21 cellular contexts compared by ENCODE assay signal in genomic region chr17:10156082-10156445, GRCh38. TPM values are rescaled to one million over a fixed set of nuclear protein-coding genes. Genes with fewer than 3 reads are reported as not detected.
A peak's percentile ranks its signal among the peaks of the same experiment; 100 is the strongest.
DNase-seq lines count a peak whose midpoint lies in the region; ATAC-seq, FAIRE-seq and TF ChIP-seq lines count a peak whose summit lies in the region.
"Had no signal": no experiment of that assay in that cellular context is flagged by ENCODE, and none has a peak within 500 bp of the region (broad histone marks: within the 10 kb centered on the region; RNA-seq: fewer than 3 reads in every experiment).

No MANE protein-coding gene starts in this region.

- no peak overlapping the region for H3K9ac ChIP-seq in skeletal muscle tissue (ENCODE audit: low read depth in 1 of 3, low read length in 3 of 3)
- H3K9ac ChIP-seq: parathyroid adenoma had no signal

- H3K36me3 ChIP-seq in heart left ventricle (no peaks in the 10 kb centered on the region), left lung (no peaks in the 10 kb centered on the region), skeletal muscle tissue (ENCODE audit: control insufficient read depth in 3 of 3, insufficient read depth in 3 of 3, low read length in 3 of 3) (no peaks in the 10 kb centered on the region), upper lobe of left lung (no peaks in the 10 kb centered on the region)
- H3K36me3 ChIP-seq: ascending aorta, BE2C, right lobe of liver had no signal

- DNase-seq in heart left ventricle (no peak), Right ventricle myocardium inferior (ENCODE audit: missing footprints) (no peak), left lung (no peak), upper lobe of left lung (no peak), GM19239 (ENCODE audit: insufficient read length, low spot score) (no peak)
- DNase-seq: activated CD4-positive, alpha-beta T cell treated with anti-CD3 and anti-CD28 coated beads for 4 hours; BE2C; EL; endodermal cell; NCI-H1417 treated with DMSO at 0.1 percent for 48 hours; NCI-H524 treated with DMSO at 0.1 percent for 48 hours; right lobe of liver; stimulated activated naive CD4-positive, alpha-beta T cell treated with Interleukin-2 at 50 U/mL for 16 hours had no signal

- TF ChIP-seq POLR2A in heart left ventricle (IDR thresholded peaks at IDR 0.05) (no peak), upper lobe of left lung (IDR thresholded peaks at IDR 0.05) (no peak)

- intact Hi-C loops in heart left ventricle (cut with DNase I) (no loop called here), Right ventricle myocardium inferior (cut with DNase I) (no loop called here), left lung (cut with DNase I) (no loop called here)

- H3K9me3 ChIP-seq in heart left ventricle: no peaks in the 10 kb centered on the region
- H3K9me3 ChIP-seq in left lung: no peaks in the 10 kb centered on the region
- no peaks in the 10 kb centered on the region for H3K9me3 ChIP-seq in skeletal muscle tissue (ENCODE audit: control insufficient read depth in 3 of 3, low read length in 3 of 3)
- no peaks in the 10 kb centered on the region for H3K9me3 ChIP-seq in upper lobe of left lung
- H3K9me3 ChIP-seq: ascending aorta, BE2C, right lobe of liver had no signal

- TF ChIP-seq EP300 in upper lobe of left lung (IDR thresholded peaks at IDR 0.05): no peak

- no peak overlapping the region for H3K4me3 ChIP-seq in heart left ventricle
- no peak overlapping the region for H3K4me3 ChIP-seq in left lung
- H3K4me3 ChIP-seq in skeletal muscle tissue (ENCODE audit: low read length in 3 of 3): no peak overlapping the region
- H3K4me3 ChIP-seq in upper lobe of left lung: no peak overlapping the region
- H3K4me3 ChIP-seq: ascending aorta, right lobe of liver had no signal

- ATAC-seq in heart left ventricle (no peak), Right ventricle myocardium inferior (no peak), left lung (no peak), upper lobe of left lung (ENCODE audit: low FRiP score in 2 of 2) (no peak), GM19035 (IDR thresholded peaks at IDR 0.05; ENCODE audit: unreplicated experiment) (no peak), GM21786 (IDR thresholded peaks at IDR 0.05; ENCODE audit: unreplicated experiment) (no peak)
- ATAC-seq: HCT116 had no signal

- H3K4me1 ChIP-seq in heart left ventricle (peaks cover 0 to 49% (median 13%) of the 10 kb centered on the region in 12 donors), left lung (peaks cover 13 to 52% of the 10 kb centered on the region in 2 donors), skeletal muscle tissue (ENCODE audit: control insufficient read depth in 3 of 3, insufficient read depth in 3 of 3, low read length in 3 of 3) (peaks cover 0 to 17% (median 0%) of the 10 kb centered on the region in 3 donors), upper lobe of left lung (peaks cover 7 to 21% (median 9%) of the 10 kb centered on the region in 4 donors)
- H3K4me1 ChIP-seq: ascending aorta, BE2C, parathyroid adenoma, right lobe of liver had no signal

- H3K27ac ChIP-seq in heart left ventricle (peak overlapping the region in 9 of 12 donors; percentile 4 to 94 (median 47)), left lung (peak overlapping the region; percentile 66 to 85), skeletal muscle tissue (ENCODE audit: low read depth, low read length) (peak overlapping the region; percentile 63), upper lobe of left lung (peak overlapping the region; percentile 57 to 72 (median 68))
- H3K27ac ChIP-seq: 22Rv1, parathyroid adenoma had no signal

- H3K27me3 ChIP-seq in heart left ventricle: no peaks in the 10 kb centered on the region
- H3K27me3 ChIP-seq in left lung: no peaks in the 10 kb centered on the region
- no peaks in the 10 kb centered on the region for H3K27me3 ChIP-seq in skeletal muscle tissue (ENCODE audit: control insufficient read depth in 3 of 3, insufficient read depth in 3 of 3, low read length in 3 of 3)
- H3K27me3 ChIP-seq in upper lobe of left lung: no peaks in the 10 kb centered on the region
- H3K27me3 ChIP-seq: ascending aorta, BE2C, right lobe of liver had no signal

- no peak for FAIRE-seq in GM19239 (lab: Jason Lieb, UNC)
- FAIRE-seq: urothelium cell line had no signal

- WGBS in heart left ventricle, 4 donors: 84 to 89% (median 87%) methylated on average over 4 of the region's 4 CpGs
- WGBS in upper lobe of left lung, 2 donors: 78 to 81% methylated on average over 4 of the region's 4 CpGs

- TF ChIP-seq CTCF in heart left ventricle (IDR thresholded peaks at IDR 0.05): no peak
- TF ChIP-seq CTCF in left lung (IDR thresholded peaks at IDR 0.05): no peak
- TF ChIP-seq CTCF in upper lobe of left lung (IDR thresholded peaks at IDR 0.05): no peak

RNA-seq across cellular contexts. Expression of gene GAS7, which starts 42.3 kb away (rescaled TPM):
- total RNA-seq in heart left ventricle (10 to 100 TPM; 34.5 to 86.5 (median 65.4) TPM), Right ventricle myocardium inferior (90.5 TPM), left lung (10 to 100 TPM; 57.9 to 83.4 TPM), skeletal muscle tissue (58.5 TPM), upper lobe of left lung (10 to 100 TPM; 19.9 to 87.1 (median 41.5) TPM)
- 10 to 100 TPM; 19.4 to 52.2 TPM for polyA plus RNA-seq in heart left ventricle
